12 cellular contexts compared by ENCODE assay signal in genomic region chr11:48051217-48051848, GRCh38.
DNase-seq lines count a peak whose midpoint lies in the region; ATAC-seq and TF ChIP-seq lines count a peak whose summit lies in the region.
"Had no signal": no experiment of that assay in that cellular context is flagged by ENCODE, and none has a peak within 500 bp of the region (broad histone marks: within the 10 kb centered on the region; RNA-seq: fewer than 3 reads in every experiment).

No MANE protein-coding gene starts in this region.

- no peak for TF ChIP-seq CTCF in activated CD8-positive, alpha-beta T cell treated with anti-CD3 and anti-CD28 coated beads for 36 hours (IDR thresholded peaks at IDR 0.05)
- TF ChIP-seq CTCF in PC-9 (conservative IDR thresholded peaks at IDR 0.05) (no peak), fibroblast of villous mesenchyme (IDR thresholded peaks at IDR 0.05; ENCODE audit: insufficient read depth, low read depth, low read length) (no peak), thyroid gland (IDR thresholded peaks at IDR 0.05) (no peak)

- H3K4me3 ChIP-seq in PC-9 (0 out of 2 replicates have a peak overlapping the region, but pooled peaks have one; percentile 6), fibroblast of villous mesenchyme (ENCODE audit: low read depth, low read length) (no peak overlapping the region), thyroid gland (replicated peaks in 1 of 3) (no peak overlapping the region)
- H3K4me3 ChIP-seq: neural progenitor cell, skin epidermis, transverse colon had no signal

- intact Hi-C loops in activated CD8-positive, alpha-beta T cell treated with anti-CD3 and anti-CD28 coated beads for 36 hours (cut with micrococcal nuclease) = no loop called here
- intact Hi-C loops in PC-9 (cut with micrococcal nuclease; ENCODE audit: unreplicated experiment) (loop anchor here (2.0 to 5.0 kb wide), 4 partner anchors 34 to 189 kb away; no protein-coding TSS in a partner anchor), thyroid gland (cut with DNase I) (no loop called here)

- no TSS peak for BruUV-seq in PC-9 (replicated peaks; lab: Mats Ljungman, UMichigan)

- no peaks in the 10 kb centered on the region for H3K27me3 Mint-ChIP-seq in activated CD8-positive, alpha-beta T cell treated with anti-CD3 and anti-CD28 coated beads, Interleukin-2, amount 10 ng/mL, durations not matched to agents 7 days and 5 days (ENCODE audit: low read depth)
- no peaks in the 10 kb centered on the region for H3K27me3 Mint-ChIP-seq in activated CD8-positive, alpha-beta T cell treated with anti-CD3 and anti-CD28 coated beads for 36 hours

- peaks cover 70% of the 10 kb centered on the region for H3F3A ChIP-seq in PC-9 (ENCODE audit: insufficient read depth, low read depth)

- H3K4me3 Mint-ChIP-seq in activated CD8-positive, alpha-beta T cell treated with anti-CD3 and anti-CD28 coated beads, Interleukin-2, amount 10 ng/mL, durations not matched to agents 7 days and 5 days = no peak overlapping the region
- H3K4me3 Mint-ChIP-seq in activated CD8-positive, alpha-beta T cell treated with anti-CD3 and anti-CD28 coated beads for 36 hours = no peak overlapping the region
- H3K4me3 Mint-ChIP-seq: neural progenitor cell had no signal

- peaks cover 46% of the 10 kb centered on the region for H3K36me3 Mint-ChIP-seq in activated CD8-positive, alpha-beta T cell treated with anti-CD3 and anti-CD28 coated beads, Interleukin-2, amount 10 ng/mL, durations not matched to agents 7 days and 5 days (ENCODE audit: low read depth)
- H3K36me3 Mint-ChIP-seq in activated CD8-positive, alpha-beta T cell treated with anti-CD3 and anti-CD28 coated beads for 36 hours (ENCODE audit: low read depth) = peaks cover 6% of the 10 kb centered on the region
- H3K36me3 Mint-ChIP-seq: neural progenitor cell had no signal

- 85 to 92% methylated on average over 7 of the region's 7 CpGs for WGBS in thyroid gland, 2 donors

- no peaks in the 10 kb centered on the region for H4K20me1 ChIP-seq in PC-9 (ENCODE audit: insufficient read depth)

- H3K79me2 ChIP-seq in PC-9 (ENCODE audit: low read depth) = peaks cover 70% of the 10 kb centered on the region

- no peak for TF ChIP-seq POLR2A in thyroid gland (IDR thresholded peaks at IDR 0.05)

- H3K4me1 Mint-ChIP-seq in activated CD8-positive, alpha-beta T cell treated with anti-CD3 and anti-CD28 coated beads, Interleukin-2, amount 10 ng/mL, durations not matched to agents 7 days and 5 days (ENCODE audit: low read depth) = peaks cover 72% of the 10 kb centered on the region
- H3K4me1 Mint-ChIP-seq in activated CD8-positive, alpha-beta T cell treated with anti-CD3 and anti-CD28 coated beads for 36 hours (ENCODE audit: low read depth) = peaks cover 63% of the 10 kb centered on the region

- no peaks in the 10 kb centered on the region for H3K9me3 ChIP-seq in PC-9 (ENCODE audit: insufficient read depth, low read depth)
- no peaks in the 10 kb centered on the region for H3K9me3 ChIP-seq in thyroid gland
- H3K9me3 ChIP-seq: transverse colon had no signal

- peak overlapping the region; percentile 37 for H3K27ac Mint-ChIP-seq in activated CD8-positive, alpha-beta T cell treated with anti-CD3 and anti-CD28 coated beads, Interleukin-2, amount 10 ng/mL, durations not matched to agents 7 days and 5 days
- no peak overlapping the region for H3K27ac Mint-ChIP-seq in activated CD8-positive, alpha-beta T cell treated with anti-CD3 and anti-CD28 coated beads for 36 hours
- H3K27ac Mint-ChIP-seq: neural progenitor cell had no signal

- H3K36me3 ChIP-seq in PC-9 (ENCODE audit: low read depth) (no peaks in the 10 kb centered on the region), thyroid gland (no peaks in the 10 kb centered on the region)
- H3K36me3 ChIP-seq: neural progenitor cell, transverse colon had no signal

- H3K4me1 ChIP-seq in PC-9 (replicated peaks; ENCODE audit: insufficient read depth) (peaks cover 89% of the 10 kb centered on the region), thyroid gland (peaks cover 66 to 83% of the 10 kb centered on the region in 2 donors)

- H3K4me2 ChIP-seq in PC-9 = peak overlapping the region; percentile 73
- H3K4me2 ChIP-seq: neural progenitor cell had no signal

- no peaks in the 10 kb centered on the region for H3K9me2 ChIP-seq in PC-9 (ENCODE audit: insufficient read depth)

- no peak for ATAC-seq in activated CD8-positive, alpha-beta T cell treated with anti-CD3 and anti-CD28 coated beads, Interleukin-2, amount 10 ng/mL, durations not matched to agents 7 days and 5 days
- no peak for ATAC-seq in activated CD8-positive, alpha-beta T cell treated with anti-CD3 and anti-CD28 coated beads for 36 hours

- H3K27ac ChIP-seq in PC-9 = peak overlapping the region; percentile 91
- peak overlapping the region; percentile 89 to 96 (median 93) for H3K27ac ChIP-seq in thyroid gland
- H3K27ac ChIP-seq: transverse colon had no signal

- H3K9me3 Mint-ChIP-seq in activated CD8-positive, alpha-beta T cell treated with anti-CD3 and anti-CD28 coated beads, Interleukin-2, amount 10 ng/mL, durations not matched to agents 7 days and 5 days (ENCODE audit: insufficient read depth) = no peaks in the 10 kb centered on the region
- H3K9me3 Mint-ChIP-seq in activated CD8-positive, alpha-beta T cell treated with anti-CD3 and anti-CD28 coated beads for 36 hours = peaks cover 2% of the 10 kb centered on the region
- H3K9me3 Mint-ChIP-seq: neural progenitor cell had no signal

- POLR2A ChIA-PET in activated CD8-positive, alpha-beta T cell treated with anti-CD3 and anti-CD28 coated beads, Interleukin-2, amount 10 ng/mL, durations not matched to agents 7 days and 5 days (lab: Charles Lee) = interaction anchor here (0.7 to 0.9 kb wide), 2 partner anchors 16 to 50 kb away, joined by 3 read pairs; no protein-coding TSS in a partner anchor
- POLR2A ChIA-PET in activated CD8-positive, alpha-beta T cell treated with anti-CD3 and anti-CD28 coated beads for 36 hours (lab: Charles Lee) = interaction anchor here (0.6 to 1.0 kb wide), 2 partner anchors 14 to 40 kb away, joined by 3 to 4 read pairs; no protein-coding TSS in a partner anchor
- POLR2A ChIA-PET in PC-9 (lab: Charles Lee; ENCODE audit: unreplicated experiment) = interaction anchor here (0.7 to 1.1 kb wide), 2 partner anchors 11 to 12 kb away, joined by 3 to 7 read pairs; no protein-coding TSS in a partner anchor

- no peak for DNase-seq in activated CD8-positive, alpha-beta T cell treated with anti-CD3 and anti-CD28 coated beads, Interleukin-2, amount 10 ng/mL, durations not matched to agents 7 days and 5 days
- DNase-seq in activated CD8-positive, alpha-beta T cell treated with anti-CD3 and anti-CD28 coated beads for 36 hours = no peak
- DNase-seq in PC-9 = peak in 1 of 2 experiments; percentile 37
- peak; percentile 44 for DNase-seq in fibroblast of villous mesenchyme (ENCODE audit: low read depth)
- no peak for DNase-seq in thyroid gland
- DNase-seq in ureter (ENCODE audit: low spot score) = no peak
- DNase-seq in amygdala (lab: John Stamatoyannopoulos, UW) = no peak
- no peak for DNase-seq in activated CD4-positive, CD25-positive, alpha-beta regulatory T cell treated with anti-CD3 and anti-CD28 coated beads, Interleukin-2, amount 50 U/mL, for 72 hours
- DNase-seq: NCI-H748 treated with DMSO at 0.1 percent for 48 hours, transverse colon had no signal

- CTCF ChIA-PET in activated CD8-positive, alpha-beta T cell treated with anti-CD3 and anti-CD28 coated beads, Interleukin-2, amount 10 ng/mL, durations not matched to agents 7 days and 5 days (lab: Charles Lee) = interaction anchor here (0.9 to 3.2 kb wide), 6 partner anchors 8 to 117 kb away, joined by 3 to 14 read pairs (median 4); no protein-coding TSS in a partner anchor
- CTCF ChIA-PET in activated CD8-positive, alpha-beta T cell treated with anti-CD3 and anti-CD28 coated beads for 36 hours (lab: Charles Lee) = interaction anchor here (0.9 to 1.5 kb wide), 3 partner anchors 58 to 117 kb away, joined by 3 to 5 read pairs (median 3); no protein-coding TSS in a partner anchor
- CTCF ChIA-PET in PC-9 (lab: Charles Lee) = interaction anchor here (0.6 kb wide), 2 partner anchors 8 to 71 kb away, joined by 3 read pairs; partner anchors contain the start of gene PTPRJ

- no peak overlapping the region for H2AFZ ChIP-seq in PC-9
- H2AFZ ChIP-seq: neural progenitor cell had no signal

- H3K27me3 ChIP-seq in PC-9 (ENCODE audit: insufficient read depth, low read depth) (no peaks in the 10 kb centered on the region), thyroid gland (no peaks in the 10 kb centered on the region)
- H3K27me3 ChIP-seq: neural progenitor cell, transverse colon had no signal
